ENCODE assay signal across 8 cellular contexts in genomic region chr19:3017923-3018322, GRCh38. TPM values are rescaled to one million over a fixed set of nuclear protein-coding genes. Genes with fewer than 3 reads are reported as not detected.
"Had no signal": no experiment of that assay in that cellular context is flagged by ENCODE, and none has a peak within 500 bp of the region (broad histone marks: within the 10 kb centered on the region; RNA-seq: fewer than 3 reads in every experiment).

No MANE protein-coding gene starts in this region.

- H3K4me3 ChIP-seq: GM23338 had no signal

- DNase-seq: H9, HCEC 1CT, HFFc6, KG1 had no signal

- H2AFZ ChIP-seq: GM23338 had no signal

- H3K27ac Mint-ChIP-seq: GM23338, H9, HFFc6 had no signal

- H3K4me2 ChIP-seq: GM23338 had no signal

- H3K9me3 Mint-ChIP-seq: GM23338, H9, HFFc6 had no signal

- ATAC-seq: GM23338 had no signal

- H3K27ac ChIP-seq: HL-60 had no signal

- H3K4me3 Mint-ChIP-seq: GM23338, H9, HFFc6, IgD-negative memory B cell had no signal

RNA-seq across cellular contexts. Expression of gene TLE2, which starts 11.2 kb away (rescaled TPM):
- total RNA-seq: HT1080 had no signal

RNA-seq across cellular contexts. Expression of gene TLE6, which starts 40.6 kb away (rescaled TPM):
- total RNA-seq: HT1080 had no signal
